Comparison of ENCODE assay signal across 25 cellular contexts in genomic region chr1:143680304-143680703, GRCh38.
"Had no signal": no experiment of that assay in that cellular context is flagged by ENCODE, and none has a peak within 500 bp of the region (broad histone marks: within the 10 kb centered on the region; RNA-seq: fewer than 3 reads in every experiment).

No MANE protein-coding gene starts in this region.

- H3K36me3 ChIP-seq: neutrophil, right lobe of liver, sigmoid colon, stomach, thoracic aorta, thyroid gland, transverse colon, upper lobe of right lung, uterus had no signal

- DNase-seq: naive thymus-derived CD8-positive, alpha-beta T cell; nephron progenitor cell; nucleus accumbens; posterior cingulate gyrus; psoas muscle; right cardiac atrium; right lobe of liver; sigmoid colon; small intestine; stimulated activated CD4-positive, alpha-beta T cell treated with anti-CD3 and anti-CD28 coated beads, Interleukin-15, amount 100 ng/mL, for 24 hours; stimulated activated CD4-positive, alpha-beta T cell treated with anti-CD3 and anti-CD28 coated beads, Interleukin-2, amount 100 ng/mL, for 24 hours; stimulated activated CD4-positive, alpha-beta T cell treated with anti-CD3 and anti-CD28 coated beads, Interleukin-2, amount 100 ng/mL, for 48 hours; stimulated activated CD4-positive, alpha-beta T cell treated with anti-CD3 and anti-CD28 coated beads, Interleukin-4, amount 100 ng/mL, for 24 hours; stimulated activated naive B cell treated with anti-CD40 and anti-IgM and Interleukin-4, amounts not matched to agents 10 μg/mL and 1 μg/mL and 100 μg/mL, for 72 hours; stimulated activated naive CD4-positive, alpha-beta T cell treated with Interleukin-2 at 50 U/mL for 16 hours; stomach; thyroid gland; transverse colon; upper lobe of right lung; uterus had no signal

- H3K79me2 ChIP-seq: parathyroid adenoma had no signal

- H2AFZ ChIP-seq: parathyroid adenoma had no signal

- H3K4me3 ChIP-seq: psoas muscle, right lobe of liver, sigmoid colon, stomach, thoracic aorta, thyroid gland, transverse colon, upper lobe of right lung, uterus had no signal

- H3K9ac ChIP-seq: parathyroid adenoma had no signal

- H3K9me3 ChIP-seq: neutrophil, psoas muscle, right lobe of liver, sigmoid colon, thoracic aorta, thyroid gland, transverse colon, upper lobe of right lung, uterus had no signal

- ATAC-seq: naive thymus-derived CD8-positive, alpha-beta T cell; natural killer cell treated with Interleukin-12 subunit alpha and Interleukin-12 subunit beta and Interleukin-15 and Interleukin-18, amount 100 ng/mL, for 72 hours; psoas muscle; right cardiac atrium; right lobe of liver; stimulated activated effector memory CD8-positive, alpha-beta T cell treated with anti-CD3 and anti-CD28 coated beads, Interleukin-12 subunit alpha, Interleukin-12 subunit beta, amount 100 ng/mL, for 72 hours; stimulated activated naive B cell treated with anti-CD40 and anti-IgM and Interleukin-4, amounts not matched to agents 10 μg/mL and 1 μg/mL and 100 μg/mL, for 72 hours; upper lobe of right lung had no signal

- H3K27ac ChIP-seq: neutrophil, parathyroid adenoma, psoas muscle, right lobe of liver, sigmoid colon, stomach, thoracic aorta, thyroid gland, transverse colon, upper lobe of right lung, uterus had no signal

- H3K4me1 ChIP-seq: parathyroid adenoma, psoas muscle, right lobe of liver, sigmoid colon, stomach, thyroid gland, transverse colon, upper lobe of right lung, uterus had no signal

- H3K27me3 ChIP-seq: right lobe of liver, sigmoid colon, thyroid gland, transverse colon, uterus had no signal
